In genomic region chr16:56606688-56607618, GRCh38 we compare ENCODE assay signal across 1 cellular context.
A peak's percentile ranks its signal among the peaks of the same experiment; 100 is the strongest.
TF ChIP-seq lines count a peak whose summit lies in the region.

No MANE protein-coding gene starts in this region.

TF ChIP-seq in HepG2, 621 proteins besides CTCF, POLR2A, EP300 and RAD21 (continues in another document):
- TF ChIP-seq, protein P1, sequence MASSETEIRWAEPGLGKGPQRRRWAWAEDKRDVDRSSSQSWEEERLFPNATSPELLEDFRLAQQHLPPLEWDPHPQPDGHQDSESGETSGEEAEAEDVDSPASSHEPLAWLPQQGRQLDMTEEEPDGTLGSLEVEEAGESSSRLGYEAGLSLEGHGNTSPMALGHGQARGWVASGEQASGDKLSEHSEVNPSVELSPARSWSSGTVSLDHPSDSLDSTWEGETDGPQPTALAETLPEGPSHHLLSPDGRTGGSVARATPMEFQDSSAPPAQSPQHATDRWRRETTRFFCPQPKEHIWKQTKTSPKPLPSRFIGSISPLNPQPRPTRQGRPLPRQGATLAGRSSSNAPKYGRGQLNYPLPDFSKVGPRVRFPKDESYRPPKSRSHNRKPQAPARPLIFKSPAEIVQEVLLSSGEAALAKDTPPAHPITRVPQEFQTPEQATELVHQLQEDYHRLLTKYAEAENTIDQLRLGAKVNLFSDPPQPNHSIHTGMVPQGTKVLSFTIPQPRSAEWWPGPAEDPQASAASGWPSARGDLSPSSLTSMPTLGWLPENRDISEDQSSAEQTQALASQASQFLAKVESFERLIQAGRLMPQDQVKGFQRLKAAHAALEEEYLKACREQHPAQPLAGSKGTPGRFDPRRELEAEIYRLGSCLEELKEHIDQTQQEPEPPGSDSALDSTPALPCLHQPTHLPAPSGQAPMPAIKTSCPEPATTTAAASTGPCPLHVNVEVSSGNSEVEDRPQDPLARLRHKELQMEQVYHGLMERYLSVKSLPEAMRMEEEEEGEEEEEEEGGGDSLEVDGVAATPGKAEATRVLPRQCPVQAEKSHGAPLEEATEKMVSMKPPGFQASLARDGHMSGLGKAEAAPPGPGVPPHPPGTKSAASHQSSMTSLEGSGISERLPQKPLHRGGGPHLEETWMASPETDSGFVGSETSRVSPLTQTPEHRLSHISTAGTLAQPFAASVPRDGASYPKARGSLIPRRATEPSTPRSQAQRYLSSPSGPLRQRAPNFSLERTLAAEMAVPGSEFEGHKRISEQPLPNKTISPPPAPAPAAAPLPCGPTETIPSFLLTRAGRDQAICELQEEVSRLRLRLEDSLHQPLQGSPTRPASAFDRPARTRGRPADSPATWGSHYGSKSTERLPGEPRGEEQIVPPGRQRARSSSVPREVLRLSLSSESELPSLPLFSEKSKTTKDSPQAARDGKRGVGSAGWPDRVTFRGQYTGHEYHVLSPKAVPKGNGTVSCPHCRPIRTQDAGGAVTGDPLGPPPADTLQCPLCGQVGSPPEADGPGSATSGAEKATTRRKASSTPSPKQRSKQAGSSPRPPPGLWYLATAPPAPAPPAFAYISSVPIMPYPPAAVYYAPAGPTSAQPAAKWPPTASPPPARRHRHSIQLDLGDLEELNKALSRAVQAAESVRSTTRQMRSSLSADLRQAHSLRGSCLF (CRISPR knock-in tag; IDR thresholded peaks at IDR 0.05; ENCODE audit: borderline replicate concordance), result no peak
- 0 out of 2 replicates have a peak, but pooled peaks have one; percentile 27 for TF ChIP-seq TMF1 (CRISPR knock-in tag; IDR thresholded peaks at IDR 0.05; ENCODE audit: low read depth)
- TF ChIP-seq GABPA (IDR thresholded peaks at IDR 0.05; ENCODE audit: low read depth, low read length), result peak; percentile 65
- peak; percentile 92 for TF ChIP-seq GABPA (CRISPR knock-in tag; IDR thresholded peaks at IDR 0.05; ENCODE audit: low read depth)
- TF ChIP-seq, protein P2, sequence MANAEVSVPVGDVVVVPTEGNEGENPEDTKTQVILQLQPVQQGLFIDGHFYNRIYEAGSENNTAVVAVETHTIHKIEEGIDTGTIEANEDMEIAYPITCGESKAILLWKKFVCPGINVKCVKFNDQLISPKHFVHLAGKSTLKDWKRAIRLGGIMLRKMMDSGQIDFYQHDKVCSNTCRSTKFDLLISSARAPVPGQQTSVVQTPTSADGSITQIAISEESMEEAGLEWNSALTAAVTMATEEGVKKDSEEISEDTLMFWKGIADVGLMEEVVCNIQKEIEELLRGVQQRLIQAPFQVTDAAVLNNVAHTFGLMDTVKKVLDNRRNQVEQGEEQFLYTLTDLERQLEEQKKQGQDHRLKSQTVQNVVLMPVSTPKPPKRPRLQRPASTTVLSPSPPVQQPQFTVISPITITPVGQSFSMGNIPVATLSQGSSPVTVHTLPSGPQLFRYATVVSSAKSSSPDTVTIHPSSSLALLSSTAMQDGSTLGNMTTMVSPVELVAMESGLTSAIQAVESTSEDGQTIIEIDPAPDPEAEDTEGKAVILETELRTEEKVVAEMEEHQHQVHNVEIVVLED (CRISPR knock-in tag; IDR thresholded peaks at IDR 0.05; ENCODE audit: borderline replicate concordance), result peak; percentile 55; the same call in 1 of the 2 replicates
- peak; percentile 64; the same call in 1 of the 2 replicates for TF ChIP-seq ZNF589 (CRISPR knock-in tag; conservative IDR thresholded peaks at IDR 0.05)
- no peak for TF ChIP-seq MLLT10 (CRISPR knock-in tag; IDR thresholded peaks at IDR 0.05)
- TF ChIP-seq CENPX (CRISPR knock-in tag; IDR thresholded peaks at IDR 0.05), result no peak
- no peak; the same call in 1 of the 2 replicates for TF ChIP-seq ZNF383 (CRISPR knock-in tag; IDR thresholded peaks at IDR 0.05; ENCODE audit: borderline replicate concordance)
- TF ChIP-seq MYNN (CRISPR knock-in tag; IDR thresholded peaks at IDR 0.05; ENCODE audit: low read depth), result no peak
- TF ChIP-seq, protein P3, sequence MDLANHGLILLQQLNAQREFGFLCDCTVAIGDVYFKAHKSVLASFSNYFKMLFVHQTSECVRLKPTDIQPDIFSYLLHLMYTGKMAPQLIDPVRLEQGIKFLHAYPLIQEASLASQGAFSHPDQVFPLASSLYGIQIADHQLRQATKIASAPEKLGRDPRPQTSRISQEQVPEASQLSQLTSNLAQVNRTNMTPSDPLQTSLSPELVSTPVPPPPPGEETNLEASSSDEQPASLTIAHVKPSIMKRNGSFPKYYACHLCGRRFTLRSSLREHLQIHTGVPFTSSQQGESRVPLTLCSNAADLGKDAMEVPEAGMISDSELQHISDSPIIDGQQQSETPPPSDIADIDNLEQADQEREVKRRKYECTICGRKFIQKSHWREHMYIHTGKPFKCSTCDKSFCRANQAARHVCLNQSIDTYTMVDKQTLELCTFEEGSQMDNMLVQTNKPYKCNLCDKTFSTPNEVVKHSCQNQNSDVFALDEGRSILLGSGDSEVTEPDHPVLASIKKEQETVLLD (CRISPR knock-in tag; IDR thresholded peaks at IDR 0.05; ENCODE audit: low read depth), result peak; percentile 52; the same call in 1 of the 2 replicates
- TF ChIP-seq ZNF670 (CRISPR knock-in tag; IDR thresholded peaks at IDR 0.05; ENCODE audit: borderline replicate concordance), result peak; percentile 87; the same call in 1 of the 2 replicates
- peak; percentile 79 for TF ChIP-seq ZGPAT (CRISPR knock-in tag; IDR thresholded peaks at IDR 0.05)
- peak; percentile 72; the same call in 1 of the 2 replicates for TF ChIP-seq ZNF275 (CRISPR knock-in tag; IDR thresholded peaks at IDR 0.05; ENCODE audit: borderline replicate concordance)
- TF ChIP-seq ZNF138 (CRISPR knock-in tag; IDR thresholded peaks at IDR 0.05; ENCODE audit: low read depth), result 0 out of 2 replicates have a peak, but pooled peaks have one; percentile 58
- no peak for TF ChIP-seq ZNF484 (CRISPR knock-in tag; IDR thresholded peaks at IDR 0.05; ENCODE audit: borderline replicate concordance, low read depth)
- TF ChIP-seq FOXO1 (CRISPR knock-in tag; IDR thresholded peaks at IDR 0.05), result peak; percentile 13
- peak; percentile 33; the same call in 1 of the 2 replicates for TF ChIP-seq RERE (CRISPR knock-in tag; IDR thresholded peaks at IDR 0.05; ENCODE audit: low read depth)
- no peak for TF ChIP-seq PRPF4 (IDR thresholded peaks at IDR 0.05; ENCODE audit: low read depth, low read length, poor library complexity, severe bottlenecking)
- TF ChIP-seq ZNF674 (CRISPR knock-in tag; IDR thresholded peaks at IDR 0.05; ENCODE audit: low read depth), result no peak
- TF ChIP-seq ZNF546 (CRISPR knock-in tag; conservative IDR thresholded peaks at IDR 0.05), result no peak
- TF ChIP-seq IRF1 (CRISPR knock-in tag; IDR thresholded peaks at IDR 0.05; ENCODE audit: low read depth), result peak; percentile 71; the same call in 1 of the 2 replicates
- TF ChIP-seq ZNF34 (CRISPR knock-in tag; IDR thresholded peaks at IDR 0.05; ENCODE audit: borderline replicate concordance), result peak; percentile 70; the same call in 1 of the 2 replicates
- peak; percentile 82 for TF ChIP-seq DPF2 (CRISPR knock-in tag; IDR thresholded peaks at IDR 0.05; ENCODE audit: borderline replicate concordance, low read depth)
- peak; percentile 80 for TF ChIP-seq KDM1A (CRISPR knock-in tag; IDR thresholded peaks at IDR 0.05)
- no peak for TF ChIP-seq TBP (CRISPR knock-in tag; IDR thresholded peaks at IDR 0.05)
- TF ChIP-seq DNMT1 (CRISPR knock-in tag; IDR thresholded peaks at IDR 0.05), result no peak
- peak; percentile 68 for TF ChIP-seq NCOA2 (CRISPR knock-in tag; IDR thresholded peaks at IDR 0.05)
- no peak; a peak in 1 of 4 replicates for TF ChIP-seq REST (IDR thresholded peaks at IDR 0.05; ENCODE audit: borderline replicate concordance in 1 of 2, low read depth in 1 of 2, low read length in 2 of 2)
- peak; percentile 96 for TF ChIP-seq ZSCAN21 (CRISPR knock-in tag; IDR thresholded peaks at IDR 0.05; ENCODE audit: borderline replicate concordance)
- no peak for TF ChIP-seq ISX (CRISPR knock-in tag; conservative IDR thresholded peaks at IDR 0.05)
- TF ChIP-seq, protein P4, sequence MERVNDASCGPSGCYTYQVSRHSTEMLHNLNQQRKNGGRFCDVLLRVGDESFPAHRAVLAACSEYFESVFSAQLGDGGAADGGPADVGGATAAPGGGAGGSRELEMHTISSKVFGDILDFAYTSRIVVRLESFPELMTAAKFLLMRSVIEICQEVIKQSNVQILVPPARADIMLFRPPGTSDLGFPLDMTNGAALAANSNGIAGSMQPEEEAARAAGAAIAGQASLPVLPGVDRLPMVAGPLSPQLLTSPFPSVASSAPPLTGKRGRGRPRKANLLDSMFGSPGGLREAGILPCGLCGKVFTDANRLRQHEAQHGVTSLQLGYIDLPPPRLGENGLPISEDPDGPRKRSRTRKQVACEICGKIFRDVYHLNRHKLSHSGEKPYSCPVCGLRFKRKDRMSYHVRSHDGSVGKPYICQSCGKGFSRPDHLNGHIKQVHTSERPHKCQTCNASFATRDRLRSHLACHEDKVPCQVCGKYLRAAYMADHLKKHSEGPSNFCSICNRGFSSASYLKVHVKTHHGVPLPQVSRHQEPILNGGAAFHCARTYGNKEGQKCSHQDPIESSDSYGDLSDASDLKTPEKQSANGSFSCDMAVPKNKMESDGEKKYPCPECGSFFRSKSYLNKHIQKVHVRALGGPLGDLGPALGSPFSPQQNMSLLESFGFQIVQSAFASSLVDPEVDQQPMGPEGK (CRISPR knock-in tag; IDR thresholded peaks at IDR 0.05), result peak; percentile 81
